ENCODE assay signal across 8 cellular contexts in genomic region chr19:17214531-17215124, GRCh38. TPM values are rescaled to one million over a fixed set of nuclear protein-coding genes. Genes with fewer than 3 reads are reported as not detected.
DNase-seq lines count a peak whose midpoint lies in the region; ATAC-seq and TF ChIP-seq lines count a peak whose summit lies in the region.

No MANE protein-coding gene starts in this region.

- H3K4me1 ChIP-seq in DOHH2 (ENCODE audit: control insufficient read depth, low read length) (peaks cover 37% of the 10 kb centered on the region), NT2/D1 (ENCODE audit: insufficient read depth, insufficient read length) (peaks cover 11% of the 10 kb centered on the region)

- ATAC-seq in GM19452 (IDR thresholded peaks at IDR 0.05; ENCODE audit: unreplicated experiment) (no peak), HG02610 (IDR thresholded peaks at IDR 0.05; ENCODE audit: unreplicated experiment) (no peak), GM18519 (IDR thresholded peaks at IDR 0.05; ENCODE audit: low FRiP score, unreplicated experiment) (no peak)

- H3K27me3 ChIP-seq in DOHH2 (ENCODE audit: control insufficient read depth, low read length) (no peaks in the 10 kb centered on the region), NT2/D1 (ENCODE audit: insufficient read depth, insufficient read length) (no peaks in the 10 kb centered on the region)

- H3K36me3 Mint-ChIP-seq in endothelial cell (ENCODE audit: low read depth, unreplicated experiment), result peaks cover 27% of the 10 kb centered on the region
- H3K36me3 Mint-ChIP-seq in osteocyte (ENCODE audit: unreplicated experiment), result peaks cover 24% of the 10 kb centered on the region

- H3K4me3 Mint-ChIP-seq in endothelial cell (ENCODE audit: unreplicated experiment), result peak overlapping the region; percentile 87
- peak overlapping the region; percentile 88 for H3K4me3 Mint-ChIP-seq in osteocyte (ENCODE audit: unreplicated experiment)

- peak overlapping the region; percentile 89 for H3K4me2 ChIP-seq in DOHH2 (ENCODE audit: low read length)

- peaks cover 6% of the 10 kb centered on the region for H3K4me1 Mint-ChIP-seq in endothelial cell (ENCODE audit: unreplicated experiment)
- peaks cover 22% of the 10 kb centered on the region for H3K4me1 Mint-ChIP-seq in osteocyte (ENCODE audit: unreplicated experiment)

- H3K27ac Mint-ChIP-seq in endothelial cell (ENCODE audit: unreplicated experiment) (peak overlapping the region; percentile 95), osteocyte (ENCODE audit: unreplicated experiment) (peak overlapping the region; percentile 97)

- H3F3A ChIP-seq in DOHH2 (ENCODE audit: control insufficient read depth, insufficient read depth), result peaks cover 8% of the 10 kb centered on the region

- H3K9me3 ChIP-seq in DOHH2 (ENCODE audit: control insufficient read depth, insufficient read depth, low read length) (no peaks in the 10 kb centered on the region), NT2/D1 (ENCODE audit: insufficient read depth, low read length) (no peaks in the 10 kb centered on the region)

- H3K4me3 ChIP-seq in DOHH2 (ENCODE audit: low read length) (peak overlapping the region; percentile 81), NT2/D1 (ENCODE audit: insufficient read length, low read depth) (peak overlapping the region; percentile 73)

- H3K9ac ChIP-seq in NT2/D1 (ENCODE audit: insufficient read length, low read depth), result peak overlapping the region; percentile 95

- no peak for TF ChIP-seq CTCF in DOHH2 (IDR thresholded peaks at IDR 0.05; ENCODE audit: low read depth, low read length, poor library complexity, severe bottlenecking)
- TF ChIP-seq CTCF in endothelial cell (IDR thresholded peaks at IDR 0.05; ENCODE audit: unreplicated experiment), result no peak
- no peak for TF ChIP-seq CTCF in osteocyte (IDR thresholded peaks at IDR 0.05)

- peak overlapping the region; percentile 69 for H3K27ac ChIP-seq in DOHH2 (ENCODE audit: low read depth, low read length)

- H3K79me2 ChIP-seq in DOHH2 (ENCODE audit: control insufficient read depth, low read length), result peaks cover 7% of the 10 kb centered on the region

- DNase-seq in NT2/D1 (ENCODE audit: low read depth, low spot score) (no peak), endothelial cell (ENCODE audit: low spot score) (no peak), osteocyte (ENCODE audit: extremely low spot score, unreplicated experiment) (no peak), iPS-NIHi11 (ENCODE audit: low spot score) (no peak)

- peaks cover 3% of the 10 kb centered on the region; the same call in 1 of the 2 replicates for H4K20me1 ChIP-seq in DOHH2 (ENCODE audit: control insufficient read depth, insufficient read depth, low read depth, low read length)

- no peaks in the 10 kb centered on the region for H3K9me2 ChIP-seq in DOHH2 (replicated peaks; ENCODE audit: control insufficient read depth, low read length)

- peaks cover 9% of the 10 kb centered on the region for H3K27me3 Mint-ChIP-seq in endothelial cell (ENCODE audit: unreplicated experiment)
- no peaks in the 10 kb centered on the region for H3K27me3 Mint-ChIP-seq in osteocyte (ENCODE audit: unreplicated experiment)

- H3K36me3 ChIP-seq in DOHH2 (ENCODE audit: control insufficient read depth, low read length) (peaks cover 66% of the 10 kb centered on the region), NT2/D1 (ENCODE audit: insufficient read depth, insufficient read length, low read length) (peaks cover 67% of the 10 kb centered on the region)

- no peaks in the 10 kb centered on the region for H3K9me3 Mint-ChIP-seq in endothelial cell (ENCODE audit: unreplicated experiment)
- H3K9me3 Mint-ChIP-seq in osteocyte (ENCODE audit: unreplicated experiment), result no peaks in the 10 kb centered on the region

RNA-seq across cellular contexts. Expression of gene USE1, which starts 0.5 kb away (rescaled TPM):
- total RNA-seq in endothelial cell (ENCODE audit: unreplicated experiment) (13.0 TPM), osteocyte (36.1 and 37.5 TPM in 2 replicates)

RNA-seq across cellular contexts. Expression of gene OCEL1, which starts 11.4 kb away (rescaled TPM):
- 16.5 TPM for total RNA-seq in endothelial cell (ENCODE audit: unreplicated experiment)
- total RNA-seq in osteocyte, result 24.8 and 28.5 TPM in 2 replicates

RNA-seq across cellular contexts. Expression of gene NR2F6, which starts 31.1 kb away (rescaled TPM):
- 69.9 TPM for total RNA-seq in endothelial cell (ENCODE audit: unreplicated experiment)
- total RNA-seq in osteocyte, result 43.9 and 44.2 TPM in 2 replicates

RNA-seq across cellular contexts. Expression of gene USHBP1, which starts 49.9 kb away (rescaled TPM):
- total RNA-seq in endothelial cell (ENCODE audit: unreplicated experiment), result 54.2 TPM
- not detected in 2 replicates for total RNA-seq in osteocyte

RNA-seq across cellular contexts. Expression of gene BABAM1, which starts 52.6 kb away (rescaled TPM):
- 136 TPM for total RNA-seq in endothelial cell (ENCODE audit: unreplicated experiment)
- total RNA-seq in osteocyte, result 92.5 and 93.7 TPM in 2 replicates
